Comparison of ENCODE assay signal across 11 cellular contexts in the genomic region with DNA sequence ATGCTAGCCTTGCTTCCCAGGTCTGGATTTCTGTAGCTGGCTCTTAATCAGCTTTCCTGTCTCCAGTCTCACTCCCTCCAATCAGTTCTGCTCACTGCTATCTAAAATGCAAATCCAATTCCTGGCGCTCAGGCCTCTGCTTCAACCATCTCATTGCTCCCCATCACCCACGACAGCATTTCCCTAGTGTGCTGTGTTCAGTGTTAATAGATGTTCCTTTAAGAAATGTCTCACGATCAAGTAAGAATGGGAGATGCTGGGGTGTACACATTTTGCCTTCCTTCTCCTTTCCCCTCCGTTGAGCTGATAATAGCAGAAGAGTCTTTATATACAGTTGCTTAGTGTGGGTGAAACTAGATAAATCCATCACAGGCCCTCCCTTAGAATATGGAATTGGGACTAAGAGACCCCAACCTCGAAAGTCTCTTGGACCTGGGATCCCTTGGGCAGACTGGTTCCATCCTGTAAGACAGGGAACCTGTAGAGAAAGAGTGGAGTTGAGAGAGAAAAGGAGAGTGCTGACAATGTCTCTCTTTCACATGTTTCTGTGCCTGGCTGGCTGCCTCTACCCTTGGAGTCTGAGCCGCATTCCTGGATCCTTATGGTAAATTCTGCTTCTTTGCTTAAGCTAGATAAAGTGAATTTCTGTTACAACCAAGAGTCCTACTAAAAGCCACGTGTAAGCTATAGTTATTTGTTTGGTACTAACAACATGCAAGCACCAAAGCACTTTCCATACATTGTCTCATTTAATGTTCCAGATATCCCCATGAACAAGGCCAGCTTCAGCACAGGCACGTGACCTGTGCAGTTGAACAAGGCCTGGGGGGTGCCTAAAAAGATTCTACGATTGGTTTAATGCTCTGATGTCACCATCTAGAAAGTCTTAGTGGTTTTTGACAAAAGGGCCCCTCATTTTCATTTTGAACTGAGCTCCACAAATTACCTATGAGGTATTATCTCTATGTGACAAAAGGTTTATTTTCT. TPM values are rescaled to one million over a fixed set of nuclear protein-coding genes. Genes with fewer than 3 reads are reported as not detected.
DNase-seq lines count a peak whose midpoint lies in the region; FAIRE-seq and TF ChIP-seq lines count a peak whose summit lies in the region.
"Had no signal": no experiment of that assay in that cellular context is flagged by ENCODE, and none has a peak within 500 bp of the region (broad histone marks: within the 10 kb centered on the region; RNA-seq: fewer than 3 reads in every experiment).

No MANE protein-coding gene starts in this region.

- H3K36me3 ChIP-seq in NT2/D1 (ENCODE audit: insufficient read depth, insufficient read length, low read length) (peaks cover 9% of the 10 kb centered on the region), fibroblast of lung (ENCODE audit: control insufficient read depth, insufficient read depth, low read length) (no peaks in the 10 kb centered on the region), stomach smooth muscle (ENCODE audit: control insufficient read depth in 2 of 2, insufficient read depth in 2 of 2, low read length in 2 of 2) (no peaks in the 10 kb centered on the region)

- H3K27me3 Mint-ChIP-seq in osteocyte (ENCODE audit: unreplicated experiment): no peaks in the 10 kb centered on the region
- H3K27me3 Mint-ChIP-seq: natural killer cell treated with Interleukin-12 subunit alpha and Interleukin-12 subunit beta and Interleukin-15 and Interleukin-18, amount 100 ng/mL, for 72 hours; T-helper 17 cell had no signal

- peaks cover 2% of the 10 kb centered on the region for H3K4me1 ChIP-seq in NT2/D1 (ENCODE audit: insufficient read depth, insufficient read length)
- peaks cover 8% of the 10 kb centered on the region for H3K4me1 ChIP-seq in fibroblast of lung (ENCODE audit: control insufficient read depth, extremely low read depth, insufficient read depth, low read length)
- H3K4me1 ChIP-seq in stomach smooth muscle (ENCODE audit: control insufficient read depth, insufficient read depth, low read length): peaks cover 24% of the 10 kb centered on the region

- H3K4me3 ChIP-seq in NT2/D1 (ENCODE audit: insufficient read length, low read depth) (no peak overlapping the region), fibroblast of lung (replicated peaks in 1 of 4; ENCODE audit: control extremely low read depth in 1 of 4, insufficient read depth in 1 of 4, low read depth in 3 of 4, low read length in 4 of 4) (no peak overlapping the region), stomach smooth muscle (ENCODE audit: low read length in 2 of 2) (no peak overlapping the region)

- H3K9me3 Mint-ChIP-seq in osteocyte (ENCODE audit: unreplicated experiment): no peaks in the 10 kb centered on the region
- H3K9me3 Mint-ChIP-seq: natural killer cell treated with Interleukin-12 subunit alpha and Interleukin-12 subunit beta and Interleukin-15 and Interleukin-18, amount 100 ng/mL, for 72 hours had no signal

- FAIRE-seq in D721Med (lab: Jason Lieb, UNC): no peak
- FAIRE-seq: A204.1 had no signal

- no peaks in the 10 kb centered on the region for H3K36me3 Mint-ChIP-seq in osteocyte (ENCODE audit: unreplicated experiment)

- no peak overlapping the region for H3K4me3 Mint-ChIP-seq in osteocyte (ENCODE audit: unreplicated experiment)
- H3K4me3 Mint-ChIP-seq: natural killer cell treated with Interleukin-12 subunit alpha and Interleukin-12 subunit beta and Interleukin-15 and Interleukin-18, amount 100 ng/mL, for 72 hours; T-helper 17 cell had no signal

- peaks cover 20% of the 10 kb centered on the region for H3K4me1 Mint-ChIP-seq in osteocyte (ENCODE audit: unreplicated experiment)

- peak overlapping the region; percentile 30 for H2AFZ ChIP-seq in fibroblast of lung (ENCODE audit: low read length)

- H3K27me3 ChIP-seq in NT2/D1 (ENCODE audit: insufficient read depth, insufficient read length) (no peaks in the 10 kb centered on the region), fibroblast of lung (ENCODE audit: control insufficient read depth, insufficient read depth, low read length) (no peaks in the 10 kb centered on the region), stomach smooth muscle (ENCODE audit: control insufficient read depth in 1 of 2, insufficient read depth in 2 of 2, low read length in 2 of 2) (no peaks in the 10 kb centered on the region)

- no peaks in the 10 kb centered on the region for H3K9me3 ChIP-seq in NT2/D1 (ENCODE audit: insufficient read depth, low read length)
- H3K9me3 ChIP-seq in fibroblast of lung (ENCODE audit: control insufficient read depth, insufficient read depth, low read depth, low read length): no peaks in the 10 kb centered on the region
- no peaks in the 10 kb centered on the region for H3K9me3 ChIP-seq in stomach smooth muscle (ENCODE audit: control insufficient read depth in 2 of 2, low read length in 2 of 2)

- H3K79me2 ChIP-seq in fibroblast of lung (ENCODE audit: control insufficient read depth, insufficient read depth, low read length): peaks cover 30% of the 10 kb centered on the region

- no peak overlapping the region for H3K27ac ChIP-seq in fibroblast of lung (ENCODE audit: insufficient read depth, low read length)
- H3K27ac ChIP-seq in stomach smooth muscle (ENCODE audit: low read length): peak overlapping the region; percentile 95

- TF ChIP-seq CTCF in fibroblast of lung (conservative IDR thresholded peaks at IDR 0.05 in 1 of 2, IDR thresholded peaks at IDR 0.05 in 1 of 2; ENCODE audit: low read depth in 1 of 2, low read length in 2 of 2) (no peak), osteocyte (IDR thresholded peaks at IDR 0.05) (no peak), D721Med (IDR thresholded peaks at IDR 0.05; ENCODE audit: insufficient read depth, missing control alignments) (no peak)

- H3K4me2 ChIP-seq in fibroblast of lung (ENCODE audit: extremely low read depth, insufficient read depth, low read length): no peak overlapping the region

- no peaks in the 10 kb centered on the region for H4K20me1 ChIP-seq in fibroblast of lung (ENCODE audit: control insufficient read depth, extremely low read depth, insufficient read depth, low read length)

- peak overlapping the region; percentile 32 for H3K9ac ChIP-seq in NT2/D1 (ENCODE audit: insufficient read length, low read depth)
- H3K9ac ChIP-seq in fibroblast of lung (ENCODE audit: insufficient read depth, low read length): no peak overlapping the region
- H3K9ac ChIP-seq in stomach smooth muscle (ENCODE audit: low read length in 2 of 2): peak overlapping the region; percentile 7 to 73

- H3K27ac Mint-ChIP-seq in osteocyte (ENCODE audit: unreplicated experiment): no peak overlapping the region
- H3K27ac Mint-ChIP-seq: natural killer cell treated with Interleukin-12 subunit alpha and Interleukin-12 subunit beta and Interleukin-15 and Interleukin-18, amount 100 ng/mL, for 72 hours; T-helper 17 cell had no signal

- peak; percentile 9 for DNase-seq in DMS53 (lab: John Stamatoyannopoulos, UW)
- no peak for DNase-seq in DMS53 treated with DMSO at 0.1 percent for 48 hours (lab: John Stamatoyannopoulos, UW; ENCODE audit: unreplicated experiment)
- DNase-seq in NT2/D1 (ENCODE audit: low read depth, low spot score): no peak
- DNase-seq in fibroblast of lung (ENCODE audit: low read depth in 2 of 2): no peak
- DNase-seq in osteocyte (ENCODE audit: extremely low spot score, unreplicated experiment): no peak
- no peak for DNase-seq in CD1c-positive myeloid dendritic cell (ENCODE audit: extremely low spot score)
- DNase-seq in D721Med (ENCODE audit: insufficient read length, low spot score): no peak
- DNase-seq: T-helper 17 cell had no signal

RNA-seq across cellular contexts. Expression of a gene that starts 1.9 kb away (rescaled TPM):
- 46.7 and 54.2 TPM in 2 replicates for total RNA-seq in fibroblast of lung
- polyA plus RNA-seq in fibroblast of lung: 37.4 and 48.2 TPM in 2 replicates
- 25.7 and 32.9 TPM in 2 replicates for polyA plus RNA-seq in fibroblast of lung (2012)
- polyA minus RNA-seq in fibroblast of lung (ENCODE audit: low replicate concordance): 66.5 and 88.6 TPM in 2 replicates
- total RNA-seq in osteocyte: 82.2 and 86.4 TPM in 2 replicates
